ENCODE assay signal across 1 cellular context in the genomic region with DNA sequence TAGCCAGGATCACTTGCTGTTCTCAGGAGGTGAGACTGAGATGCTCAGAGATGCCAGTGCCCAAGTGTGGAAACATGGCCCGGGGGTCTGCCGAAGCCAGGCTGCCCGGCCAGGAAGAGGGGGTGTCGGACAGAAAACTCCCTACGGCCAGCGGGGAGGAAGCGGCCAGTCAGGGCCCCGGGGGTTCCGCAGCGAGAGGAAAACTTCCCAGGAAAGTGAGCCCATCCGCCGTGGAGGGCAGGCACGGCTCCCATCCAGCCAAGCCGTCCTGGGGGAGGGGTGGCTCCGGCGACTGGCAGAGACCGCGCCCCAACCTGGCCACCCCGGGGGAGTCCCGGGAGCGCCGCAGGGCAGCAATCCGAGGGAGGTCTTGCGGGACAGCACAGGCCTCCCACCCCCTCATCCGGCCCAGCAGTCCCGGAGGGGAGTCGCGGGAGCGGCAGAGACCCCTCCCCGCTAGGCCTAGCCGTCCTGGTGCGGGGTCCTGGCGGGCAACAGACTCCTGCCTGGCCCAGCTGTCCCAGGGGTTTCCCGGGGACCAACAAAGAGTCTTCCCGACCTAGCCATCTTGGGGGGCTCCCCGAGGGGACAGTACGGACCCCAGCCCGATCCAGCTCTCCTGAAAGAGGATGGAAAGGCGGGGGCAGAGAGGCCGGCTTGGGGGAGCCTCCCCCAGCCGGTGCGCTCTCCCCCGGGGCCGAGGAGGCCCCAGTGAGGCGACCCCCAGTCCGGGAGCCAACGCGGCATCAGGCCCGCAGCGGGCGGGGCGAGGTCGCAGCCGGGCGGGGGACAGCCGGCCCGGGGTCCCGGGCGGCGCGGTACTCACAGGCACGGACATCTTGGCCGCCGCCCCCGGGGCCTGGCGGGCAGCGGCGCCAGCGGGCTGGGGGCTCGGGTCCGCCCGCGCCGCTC.
TF ChIP-seq lines count a peak whose summit lies in the region.

No MANE protein-coding gene starts in this region.

TF ChIP-seq in HEK293, 187 proteins besides CTCF, POLR2A, EP300 and RAD21 (continued from another document and continues in another):
- TF ChIP-seq, protein P1, sequence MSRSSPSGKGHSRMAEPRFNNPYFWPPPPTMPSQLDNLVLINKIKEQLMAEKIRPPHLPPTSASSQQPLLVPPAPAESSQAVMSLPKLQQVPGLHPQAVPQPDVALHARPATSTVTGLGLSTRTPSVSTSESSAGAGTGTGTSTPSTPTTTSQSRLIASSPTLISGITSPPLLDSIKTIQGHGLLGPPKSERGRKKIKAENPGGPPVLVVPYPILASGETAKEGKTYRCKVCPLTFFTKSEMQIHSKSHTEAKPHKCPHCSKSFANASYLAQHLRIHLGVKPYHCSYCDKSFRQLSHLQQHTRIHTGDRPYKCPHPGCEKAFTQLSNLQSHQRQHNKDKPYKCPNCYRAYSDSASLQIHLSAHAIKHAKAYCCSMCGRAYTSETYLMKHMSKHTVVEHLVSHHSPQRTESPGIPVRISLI (tag by site-specific recombination; IDR thresholded peaks at IDR 0.05) = no peak
- no peak for TF ChIP-seq ZNF140 (tag by site-specific recombination; IDR thresholded peaks at IDR 0.05)
- TF ChIP-seq ZNF664 (tag by site-specific recombination; IDR thresholded peaks at IDR 0.05) = no peak
- TF ChIP-seq, protein P2, sequence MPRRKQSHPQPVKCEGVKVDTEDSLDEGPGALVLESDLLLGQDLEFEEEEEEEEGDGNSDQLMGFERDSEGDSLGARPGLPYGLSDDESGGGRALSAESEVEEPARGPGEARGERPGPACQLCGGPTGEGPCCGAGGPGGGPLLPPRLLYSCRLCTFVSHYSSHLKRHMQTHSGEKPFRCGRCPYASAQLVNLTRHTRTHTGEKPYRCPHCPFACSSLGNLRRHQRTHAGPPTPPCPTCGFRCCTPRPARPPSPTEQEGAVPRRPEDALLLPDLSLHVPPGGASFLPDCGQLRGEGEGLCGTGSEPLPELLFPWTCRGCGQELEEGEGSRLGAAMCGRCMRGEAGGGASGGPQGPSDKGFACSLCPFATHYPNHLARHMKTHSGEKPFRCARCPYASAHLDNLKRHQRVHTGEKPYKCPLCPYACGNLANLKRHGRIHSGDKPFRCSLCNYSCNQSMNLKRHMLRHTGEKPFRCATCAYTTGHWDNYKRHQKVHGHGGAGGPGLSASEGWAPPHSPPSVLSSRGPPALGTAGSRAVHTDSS (tag by site-specific recombination; IDR thresholded peaks at IDR 0.05) = no peak
- TF ChIP-seq ZNF510 (tag by site-specific recombination; IDR thresholded peaks at IDR 0.05; ENCODE audit: insufficient replicate concordance) = no peak
- TF ChIP-seq ZNF629 (tag by site-specific recombination; IDR thresholded peaks at IDR 0.05) = no peak
- TF ChIP-seq ZNF10 (tag by site-specific recombination; IDR thresholded peaks at IDR 0.05) = no peak
- no peak for TF ChIP-seq ZNF155 (tag by site-specific recombination; IDR thresholded peaks at IDR 0.05)
- TF ChIP-seq HIC1 (tag by site-specific recombination; IDR thresholded peaks at IDR 0.05) = 0 out of 2 replicates have a peak, but pooled peaks have one; percentile 43
- TF ChIP-seq ZNF133 (tag by site-specific recombination; IDR thresholded peaks at IDR 0.05) = no peak
- no peak for TF ChIP-seq REST (tag by site-specific recombination; IDR thresholded peaks at IDR 0.05)
- no peak for TF ChIP-seq PRDM6 (tag by site-specific recombination; IDR thresholded peaks at IDR 0.05)
- no peak for TF ChIP-seq ZNF175 (tag by site-specific recombination; IDR thresholded peaks at IDR 0.05)
- no peak for TF ChIP-seq ZNF610 (tag by site-specific recombination; IDR thresholded peaks at IDR 0.05; ENCODE audit: borderline replicate concordance)
- TF ChIP-seq ZNF623 (tag by site-specific recombination; IDR thresholded peaks at IDR 0.05) = no peak
- TF ChIP-seq ZNF23 (tag by site-specific recombination; IDR thresholded peaks at IDR 0.05; ENCODE audit: borderline replicate concordance) = no peak
- TF ChIP-seq ZNF585B (tag by site-specific recombination; IDR thresholded peaks at IDR 0.05) = no peak
- TF ChIP-seq GLI2 (tag by site-specific recombination; IDR thresholded peaks at IDR 0.05; ENCODE audit: borderline replicate concordance, low read depth) = no peak
- TF ChIP-seq SP7 (tag by site-specific recombination; IDR thresholded peaks at IDR 0.05) = no peak
- no peak for TF ChIP-seq ZNF121 (tag by site-specific recombination; IDR thresholded peaks at IDR 0.05)
- peak; percentile 90 for TF ChIP-seq ZIC2 (tag by site-specific recombination; IDR thresholded peaks at IDR 0.05)
- TF ChIP-seq ZNF391 (tag by site-specific recombination; IDR thresholded peaks at IDR 0.05; ENCODE audit: borderline replicate concordance, low read depth) = no peak
- TF ChIP-seq ZNF16 (tag by site-specific recombination; IDR thresholded peaks at IDR 0.05; ENCODE audit: low read depth) = no peak
- no peak for TF ChIP-seq ZNF114 (tag by site-specific recombination; IDR thresholded peaks at IDR 0.05)
- TF ChIP-seq, protein P3, sequence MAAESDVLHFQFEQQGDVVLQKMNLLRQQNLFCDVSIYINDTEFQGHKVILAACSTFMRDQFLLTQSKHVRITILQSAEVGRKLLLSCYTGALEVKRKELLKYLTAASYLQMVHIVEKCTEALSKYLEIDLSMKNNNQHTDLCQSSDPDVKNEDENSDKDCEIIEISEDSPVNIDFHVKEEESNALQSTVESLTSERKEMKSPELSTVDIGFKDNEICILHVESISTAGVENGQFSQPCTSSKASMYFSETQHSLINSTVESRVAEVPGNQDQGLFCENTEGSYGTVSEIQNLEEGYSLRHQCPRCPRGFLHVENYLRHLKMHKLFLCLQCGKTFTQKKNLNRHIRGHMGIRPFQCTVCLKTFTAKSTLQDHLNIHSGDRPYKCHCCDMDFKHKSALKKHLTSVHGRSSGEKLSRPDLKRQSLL (tag by site-specific recombination; IDR thresholded peaks at IDR 0.05) = no peak
- no peak for TF ChIP-seq ZSCAN5A (tag by site-specific recombination; IDR thresholded peaks at IDR 0.05)
- no peak for TF ChIP-seq SCRT2 (tag by site-specific recombination; IDR thresholded peaks at IDR 0.05)
- TF ChIP-seq SP3 (tag by site-specific recombination; IDR thresholded peaks at IDR 0.05) = no peak
- no peak for TF ChIP-seq ATF2 (tag by site-specific recombination; IDR thresholded peaks at IDR 0.05; ENCODE audit: low read depth)
- no peak for TF ChIP-seq YY2 (tag by site-specific recombination; IDR thresholded peaks at IDR 0.05)
- no peak for TF ChIP-seq ZBTB7A (tag by site-specific recombination; IDR thresholded peaks at IDR 0.05; ENCODE audit: low read depth)
- TF ChIP-seq KLF16 (tag by site-specific recombination; IDR thresholded peaks at IDR 0.05) = peak; percentile 72; the same call in 1 of the 2 replicates
- no peak for TF ChIP-seq ZNF24 (tag by site-specific recombination; IDR thresholded peaks at IDR 0.05)
- peak; percentile 59 for TF ChIP-seq ZXDB (tag by site-specific recombination; IDR thresholded peaks at IDR 0.05)
- TF ChIP-seq ZNF530 (tag by site-specific recombination; IDR thresholded peaks at IDR 0.05; ENCODE audit: low read depth) = no peak
- TF ChIP-seq, protein P4, sequence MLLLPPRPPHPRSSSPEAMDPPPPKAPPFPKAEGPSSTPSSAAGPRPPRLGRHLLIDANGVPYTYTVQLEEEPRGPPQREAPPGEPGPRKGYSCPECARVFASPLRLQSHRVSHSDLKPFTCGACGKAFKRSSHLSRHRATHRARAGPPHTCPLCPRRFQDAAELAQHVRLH (tag by site-specific recombination; IDR thresholded peaks at IDR 0.05) = no peak
- no peak for TF ChIP-seq ZNF792 (tag by site-specific recombination; IDR thresholded peaks at IDR 0.05)
- TF ChIP-seq ZNF311 (tag by site-specific recombination; IDR thresholded peaks at IDR 0.05; ENCODE audit: borderline replicate concordance) = no peak
- TF ChIP-seq, protein P5, sequence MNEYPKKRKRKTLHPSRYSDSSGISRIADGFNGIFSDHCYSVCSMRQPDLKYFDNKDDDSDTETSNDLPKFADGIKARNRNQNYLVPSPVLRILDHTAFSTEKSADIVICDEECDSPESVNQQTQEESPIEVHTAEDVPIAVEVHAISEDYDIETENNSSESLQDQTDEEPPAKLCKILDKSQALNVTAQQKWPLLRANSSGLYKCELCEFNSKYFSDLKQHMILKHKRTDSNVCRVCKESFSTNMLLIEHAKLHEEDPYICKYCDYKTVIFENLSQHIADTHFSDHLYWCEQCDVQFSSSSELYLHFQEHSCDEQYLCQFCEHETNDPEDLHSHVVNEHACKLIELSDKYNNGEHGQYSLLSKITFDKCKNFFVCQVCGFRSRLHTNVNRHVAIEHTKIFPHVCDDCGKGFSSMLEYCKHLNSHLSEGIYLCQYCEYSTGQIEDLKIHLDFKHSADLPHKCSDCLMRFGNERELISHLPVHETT (tag by site-specific recombination; IDR thresholded peaks at IDR 0.05) = no peak
- TF ChIP-seq KLF9 (tag by site-specific recombination; IDR thresholded peaks at IDR 0.05; ENCODE audit: low read depth) = 0 out of 2 replicates have a peak, but pooled peaks have one; percentile 52
- no peak; the same call in 1 of the 2 replicates for TF ChIP-seq ZNF423 (tag by site-specific recombination; IDR thresholded peaks at IDR 0.05)
